26 cellular contexts compared by ENCODE assay signal in the genomic region with DNA sequence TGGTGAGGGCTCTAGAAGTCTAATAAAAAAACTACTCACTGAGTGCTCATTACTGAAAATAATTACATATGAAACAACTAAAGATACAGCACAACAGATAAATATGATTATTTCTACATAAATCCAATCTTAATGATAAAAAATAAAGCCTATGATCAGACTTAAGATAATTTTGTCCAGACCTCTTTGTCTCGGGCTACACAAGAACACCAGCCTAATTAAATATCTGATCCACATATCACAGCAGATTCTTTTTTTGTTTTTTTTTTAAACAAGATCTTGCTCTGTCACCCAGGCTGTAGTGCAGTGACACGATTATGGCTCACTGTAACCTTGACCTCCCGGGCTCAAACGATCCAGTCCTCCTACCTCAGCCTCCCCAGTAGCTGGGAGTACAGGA. TPM values are rescaled to one million over a fixed set of nuclear protein-coding genes. Genes with fewer than 3 reads are reported as not detected.
DNase-seq lines count a peak whose midpoint lies in the region; TF ChIP-seq lines count a peak whose summit lies in the region.
"Had no signal": no experiment of that assay in that cellular context is flagged by ENCODE, and none has a peak within 500 bp of the region (broad histone marks: within the 10 kb centered on the region; RNA-seq: fewer than 3 reads in every experiment).

No MANE protein-coding gene starts in this region.

- no peak overlapping the region for H2BK12ac ChIP-seq in trophoblast cell (ENCODE audit: low read length)

- peak overlapping the region; percentile 13 for H4K91ac ChIP-seq in trophoblast cell (ENCODE audit: low read depth, low read length)

- TF ChIP-seq CTCF in MCF 10A (IDR thresholded peaks at IDR 0.05; ENCODE audit: unreplicated experiment) (no peak), mammary epithelial cell (conservative IDR thresholded peaks at IDR 0.05 in 1 of 2, IDR thresholded peaks at IDR 0.05 in 1 of 2; ENCODE audit: extremely low read depth in 1 of 2, insufficient read depth in 1 of 2, low read depth in 1 of 2, low read length in 2 of 2) (no peak), SK-N-SH (IDR thresholded peaks at IDR 0.05) (no peak)

- BruUV-seq in MCF 10A (replicated peaks; lab: Mats Ljungman, UMichigan) (no TSS peak), mammary epithelial cell (replicated peaks; lab: Mats Ljungman, UMichigan) (no TSS peak)

- DNase-seq in MCF 10A (ENCODE audit: unreplicated experiment) (no peak), mammary epithelial cell (no peak), SK-N-MC (ENCODE audit: low read depth, low spot score) (no peak), SK-N-SH (no peak), trophoblast cell (no peak), SKM-1 (lab: John Stamatoyannopoulos, UW; ENCODE audit: unreplicated experiment) (no peak), NCI-H1694 (lab: John Stamatoyannopoulos, UW) (no peak), NCI-H1436 treated with DMSO at 0.1 percent for 48 hours (lab: John Stamatoyannopoulos, UW) (no peak)
- DNase-seq: 8988T; ACHN; BE2C; C1 segment of cervical spinal cord; CD4-positive, alpha-beta memory T cell; CD4-positive, CD25-positive, alpha-beta regulatory T cell; CD8-positive, alpha-beta memory T cell; COR-L47; DMS 273 treated with DMSO at 0.1 percent for 48 hours; DMS153; DMS53; DMS79; DND-41; EL; GDM1 had no signal

- peak in 1 of 2 experiments; percentile 72; a peak in 2 of 4 replicates for TF ChIP-seq EP300 in SK-N-SH (IDR thresholded peaks at IDR 0.05; ENCODE audit: borderline replicate concordance in 1 of 2, low read depth in 1 of 2, low read length in 1 of 2)

- no peaks in the 10 kb centered on the region for H3K9me3 Mint-ChIP-seq in MCF 10A (ENCODE audit: unreplicated experiment)
- H3K9me3 Mint-ChIP-seq: CD14-positive monocyte had no signal

- no peak overlapping the region for H3K4me3 Mint-ChIP-seq in MCF 10A (ENCODE audit: unreplicated experiment)
- H3K4me3 Mint-ChIP-seq: CD14-positive monocyte; CD4-positive, alpha-beta memory T cell; CD4-positive, CD25-positive, alpha-beta regulatory T cell; CD8-positive, alpha-beta memory T cell had no signal

- H3K9ac ChIP-seq in mammary epithelial cell (ENCODE audit: insufficient read depth, low read length) = no peak overlapping the region
- no peak overlapping the region for H3K9ac ChIP-seq in SK-N-MC (ENCODE audit: insufficient read length)
- H3K9ac ChIP-seq in SK-N-SH = no peak overlapping the region
- no peak overlapping the region for H3K9ac ChIP-seq in trophoblast cell (ENCODE audit: low read length)
- H3K9ac ChIP-seq: BLaER1 had no signal

- WGBS in mammary epithelial cell (ENCODE audit: low coverage, missing lambda C conversion rate) = 84% methylated on average over 4 of the region's 4 CpGs
- WGBS in SK-N-SH (ENCODE audit: low lambda C conversion rate) = 51% methylated on average over 4 of the region's 4 CpGs
- WGBS in trophoblast cell (ENCODE audit: extremely low coverage, insufficient coverage, insufficient read length) = no CpG with 5 or more reads among the region's 4 CpGs

- no peak overlapping the region for H3K4me2 ChIP-seq in mammary epithelial cell (ENCODE audit: insufficient read depth, low read depth, low read length)
- H3K4me2 ChIP-seq in SK-N-SH = no peak overlapping the region
- no peak overlapping the region for H3K4me2 ChIP-seq in trophoblast cell (ENCODE audit: low read length)
- H3K4me2 ChIP-seq: BLaER1 had no signal

- H3K9me2 ChIP-seq in SK-N-SH = no peaks in the 10 kb centered on the region

- H3K27ac Mint-ChIP-seq in MCF 10A (ENCODE audit: low read depth, unreplicated experiment) = peak overlapping the region; percentile 23
- H3K27ac Mint-ChIP-seq: CD4-positive, alpha-beta memory T cell; CD4-positive, CD25-positive, alpha-beta regulatory T cell had no signal

- H3K4me1 ChIP-seq in mammary epithelial cell (ENCODE audit: insufficient read depth, low read length) (no peaks in the 10 kb centered on the region), SK-N-SH (ENCODE audit: control insufficient read depth in 1 of 2, insufficient read depth in 2 of 2, low read depth in 1 of 2, low read length in 1 of 2) (peaks cover 0 to 2% of the 10 kb centered on the region in 2 experiments; a peak in 2 of 4 replicates), trophoblast cell (ENCODE audit: control insufficient read depth in 1 of 2, insufficient read depth in 2 of 2, low read length in 2 of 2) (peaks cover 5% of the 10 kb centered on the region in 2 experiments)
- H3K4me1 ChIP-seq: BLaER1 had no signal

- no peak; the same call in 1 of the 2 replicates for TF ChIP-seq RAD21 in SK-N-SH (IDR thresholded peaks at IDR 0.05; ENCODE audit: low read length)

- H3K14ac ChIP-seq in trophoblast cell (ENCODE audit: low read length) = no peak overlapping the region

- H2BK5ac ChIP-seq in trophoblast cell (ENCODE audit: low read depth, low read length, poor library complexity) = no peak overlapping the region

- H3K18ac ChIP-seq in trophoblast cell (ENCODE audit: low read length) = no peak overlapping the region

- dilution Hi-C loops in mammary epithelial cell (cut with HindIII; ENCODE audit: low sequenced_read_pairs) = no loop called here

- H3F3A ChIP-seq in SK-N-SH (replicated peaks; ENCODE audit: insufficient read depth) = no peaks in the 10 kb centered on the region

- H2AK5ac ChIP-seq in trophoblast cell (ENCODE audit: low read length) = no peak overlapping the region

- no peaks in the 10 kb centered on the region for H3K27me3 Mint-ChIP-seq in MCF 10A (ENCODE audit: insufficient read depth, unreplicated experiment)
- H3K27me3 Mint-ChIP-seq: CD4-positive, alpha-beta memory T cell; CD4-positive, CD25-positive, alpha-beta regulatory T cell; CD8-positive, alpha-beta memory T cell had no signal

- H3K4me1 Mint-ChIP-seq in MCF 10A (ENCODE audit: insufficient read depth, unreplicated experiment) = no peaks in the 10 kb centered on the region
- H3K4me1 Mint-ChIP-seq: CD14-positive monocyte; CD8-positive, alpha-beta memory T cell had no signal

- H3K79me2 ChIP-seq in mammary epithelial cell (ENCODE audit: insufficient read depth, low read length) (no peaks in the 10 kb centered on the region), SK-N-SH (ENCODE audit: insufficient read depth) (no peaks in the 10 kb centered on the region), trophoblast cell (ENCODE audit: control insufficient read depth, insufficient read depth, low read length, poor library complexity) (no peaks in the 10 kb centered on the region)

- in situ Hi-C loops in mammary epithelial cell (cut with MboI; ENCODE audit: low sequenced_read_pairs in 2 of 2) = no loop called here

- no peak overlapping the region for H3K4ac ChIP-seq in trophoblast cell (ENCODE audit: low read depth, low read length)

- H4K20me1 ChIP-seq in mammary epithelial cell (ENCODE audit: insufficient read depth, low read length) (no peaks in the 10 kb centered on the region), SK-N-SH (ENCODE audit: insufficient read depth) (no peaks in the 10 kb centered on the region)
- H4K20me1 ChIP-seq: BLaER1 had no signal

- CTCF ChIA-PET in MCF 10A (lab: Yijun Ruan, JAX) (no interaction called here), mammary epithelial cell (lab: Charles Lee; ENCODE audit: low non-redundant PET) (no interaction called here), SK-N-SH (lab: Yijun Ruan, JAX) (interaction anchor here (1.0 to 1.2 kb wide), 3 partner anchors 10 to 100 kb away, joined by 3 to 4 read pairs (median 4); no protein-coding TSS in a partner anchor)

- intact Hi-C loops in MCF 10A (cut with micrococcal nuclease) (no loop called here), mammary epithelial cell (cut with micrococcal nuclease) (no loop called here)

- H3K36me3 ChIP-seq in mammary epithelial cell (ENCODE audit: insufficient read depth, low read length) = peaks cover 12% of the 10 kb centered on the region
- peaks cover 50% of the 10 kb centered on the region for H3K36me3 ChIP-seq in SK-N-MC (ENCODE audit: insufficient read depth, low read length)
- H3K36me3 ChIP-seq in SK-N-SH (replicated peaks in 1 of 2; ENCODE audit: control insufficient read depth in 1 of 2, insufficient read depth in 2 of 2, low read length in 1 of 2) = peaks cover 36 to 57% of the 10 kb centered on the region in 2 experiments
- H3K36me3 ChIP-seq in trophoblast cell (ENCODE audit: control insufficient read depth in 1 of 2, insufficient read depth in 2 of 2, low read length in 2 of 2) = peaks cover 3 to 8% of the 10 kb centered on the region in 2 experiments

- peaks cover 58% of the 10 kb centered on the region for H3K36me3 Mint-ChIP-seq in MCF 10A (ENCODE audit: insufficient read depth, unreplicated experiment)

- H3K9me3 ChIP-seq in mammary epithelial cell (replicated peaks; ENCODE audit: insufficient read depth, low read length) (no peaks in the 10 kb centered on the region), SK-N-MC (ENCODE audit: low read depth, low read length) (no peaks in the 10 kb centered on the region), SK-N-SH (no peaks in the 10 kb centered on the region), trophoblast cell (ENCODE audit: insufficient read depth, low read depth, low read length) (no peaks in the 10 kb centered on the region)
- H3K9me3 ChIP-seq: BE2C, BLaER1 had no signal

- no peak overlapping the region for H4K8ac ChIP-seq in trophoblast cell (ENCODE audit: low read depth, low read length)

- H3K4me3 ChIP-seq in mammary epithelial cell (replicated peaks in 1 of 3; ENCODE audit: insufficient read depth in 1 of 3, low read depth in 2 of 3, low read length in 3 of 3) = no peak overlapping the region
- no peak overlapping the region for H3K4me3 ChIP-seq in SK-N-MC
- H3K4me3 ChIP-seq in SK-N-SH (ENCODE audit: low read depth in 2 of 2, low read length in 1 of 2) = no peak overlapping the region
- H3K4me3 ChIP-seq in trophoblast cell (ENCODE audit: low read depth, low read length) = no peak overlapping the region
- H3K4me3 ChIP-seq: BLaER1, GM12878 had no signal

- no peak overlapping the region for H2BK120ac ChIP-seq in trophoblast cell (ENCODE audit: insufficient read depth, low read length, poor library complexity)

- H2AFZ ChIP-seq in mammary epithelial cell (ENCODE audit: low read depth, low read length) = no peak overlapping the region
- no peak overlapping the region for H2AFZ ChIP-seq in SK-N-SH (ENCODE audit: low read depth)
- H2AFZ ChIP-seq in trophoblast cell (ENCODE audit: insufficient read depth, low read length, poor library complexity) = no peak overlapping the region

- no peaks in the 10 kb centered on the region for H3K27me3 ChIP-seq in mammary epithelial cell (ENCODE audit: insufficient read depth, low read length)
- no peaks in the 10 kb centered on the region for H3K27me3 ChIP-seq in SK-N-SH (ENCODE audit: insufficient read depth)
- no peaks in the 10 kb centered on the region for H3K27me3 ChIP-seq in trophoblast cell (ENCODE audit: insufficient read depth, low read length)
- H3K27me3 ChIP-seq: BE2C, BLaER1 had no signal

- H4K12ac ChIP-seq in trophoblast cell (ENCODE audit: low read depth, low read length) = no peak overlapping the region

- H3K23ac ChIP-seq in trophoblast cell (ENCODE audit: low read length) = no peak overlapping the region

- POLR2A ChIA-PET in MCF 10A (lab: Yijun Ruan, JAX) = interaction anchor here (1.0 kb wide), 1 partner anchor 10 kb away, joined by 4 read pairs; no protein-coding TSS in a partner anchor
- POLR2A ChIA-PET in SK-N-SH (lab: Yijun Ruan, JAX) = no interaction called here

- H3K79me1 ChIP-seq in trophoblast cell (ENCODE audit: low read length) = peaks cover 15% of the 10 kb centered on the region

- H3K27ac ChIP-seq in mammary epithelial cell (ENCODE audit: insufficient read depth, low read depth, low read length) (no peak overlapping the region), SK-N-MC (peak overlapping the region; percentile 51; the same call in 1 of the 2 replicates), SK-N-SH (ENCODE audit: low read depth in 2 of 2, low read length in 1 of 2) (peak overlapping the region in 1 of 2 experiments; percentile 63; a peak in 2 of 4 replicates), trophoblast cell (ENCODE audit: low read depth, low read length) (no peak overlapping the region)
- H3K27ac ChIP-seq: BLaER1 had no signal

RNA-seq across cellular contexts. Expression of gene SMAD9, which starts 30.3 kb away (rescaled TPM):
- 0.98 and 1.6 TPM in 2 replicates for total RNA-seq in MCF 10A (2022)
- total RNA-seq in mammary epithelial cell = 1 to 10 TPM; 1.0 to 1.2 TPM
- polyA plus RNA-seq in mammary epithelial cell = 0.16 TPM
- polyA minus RNA-seq in mammary epithelial cell = 1.3 TPM
- polyA plus RNA-seq in SK-N-SH (2012; rRNA removed) = 3.1 and 4.0 TPM in 2 replicates
- polyA plus RNA-seq in SK-N-SH (2012; cell fraction: cytosol; rRNA removed) = 4.5 and 5.0 TPM in 2 replicates
- polyA plus RNA-seq in SK-N-SH (2012; cell fraction: nucleus; rRNA removed) = 5.8 and 8.2 TPM in 2 replicates
- polyA plus RNA-seq in trophoblast cell (2013) = 13.6 and 14.4 TPM in 2 replicates
- total RNA-seq: CD4-positive, alpha-beta memory T cell; CD8-positive, alpha-beta memory T cell; GM12878 had no signal
- polyA plus RNA-seq: CD14-positive monocyte; CD8-positive, alpha-beta memory T cell had no signal

RNA-seq across cellular contexts. Expression of gene ALG5, which starts 48.8 kb away (rescaled TPM):
- total RNA-seq in MCF 10A (2022) = 43.7 and 51.2 TPM in 2 replicates
- 10 to 100 TPM; 27.7 to 37.5 TPM for total RNA-seq in mammary epithelial cell
- 29.4 TPM for polyA plus RNA-seq in mammary epithelial cell
- polyA minus RNA-seq in mammary epithelial cell = 15.6 TPM
- polyA plus RNA-seq in SK-N-SH (2012; rRNA removed) = 24.2 and 30.4 TPM in 2 replicates
- 35.4 and 46.3 TPM in 2 replicates for polyA plus RNA-seq in SK-N-SH (2012; cell fraction: cytosol; rRNA removed)
- polyA plus RNA-seq in SK-N-SH (2012; cell fraction: nucleus; rRNA removed) = 10.6 and 17.8 TPM in 2 replicates
- polyA plus RNA-seq in trophoblast cell (2013) = 54.1 and 59.4 TPM in 2 replicates

RNA-seq across cellular contexts. Expression of gene EXOSC8, which starts 50.3 kb away (rescaled TPM):
- 99.4 and 126 TPM in 2 replicates for total RNA-seq in MCF 10A (2022)
- total RNA-seq in mammary epithelial cell = 10 to 100 TPM; 34.0 to 76.5 TPM
- polyA plus RNA-seq in mammary epithelial cell = 39.4 TPM
- 30.4 TPM for polyA minus RNA-seq in mammary epithelial cell
- 29.0 TPM in 2 replicates for polyA plus RNA-seq in SK-N-SH (2012; rRNA removed)
- polyA plus RNA-seq in SK-N-SH (2012; cell fraction: cytosol; rRNA removed) = 26.0 and 35.4 TPM in 2 replicates
- 30.5 and 49.8 TPM in 2 replicates for polyA plus RNA-seq in SK-N-SH (2012; cell fraction: nucleus; rRNA removed)
- 76.5 and 81.2 TPM in 2 replicates for polyA plus RNA-seq in trophoblast cell (2013)
